In the genomic region with DNA sequence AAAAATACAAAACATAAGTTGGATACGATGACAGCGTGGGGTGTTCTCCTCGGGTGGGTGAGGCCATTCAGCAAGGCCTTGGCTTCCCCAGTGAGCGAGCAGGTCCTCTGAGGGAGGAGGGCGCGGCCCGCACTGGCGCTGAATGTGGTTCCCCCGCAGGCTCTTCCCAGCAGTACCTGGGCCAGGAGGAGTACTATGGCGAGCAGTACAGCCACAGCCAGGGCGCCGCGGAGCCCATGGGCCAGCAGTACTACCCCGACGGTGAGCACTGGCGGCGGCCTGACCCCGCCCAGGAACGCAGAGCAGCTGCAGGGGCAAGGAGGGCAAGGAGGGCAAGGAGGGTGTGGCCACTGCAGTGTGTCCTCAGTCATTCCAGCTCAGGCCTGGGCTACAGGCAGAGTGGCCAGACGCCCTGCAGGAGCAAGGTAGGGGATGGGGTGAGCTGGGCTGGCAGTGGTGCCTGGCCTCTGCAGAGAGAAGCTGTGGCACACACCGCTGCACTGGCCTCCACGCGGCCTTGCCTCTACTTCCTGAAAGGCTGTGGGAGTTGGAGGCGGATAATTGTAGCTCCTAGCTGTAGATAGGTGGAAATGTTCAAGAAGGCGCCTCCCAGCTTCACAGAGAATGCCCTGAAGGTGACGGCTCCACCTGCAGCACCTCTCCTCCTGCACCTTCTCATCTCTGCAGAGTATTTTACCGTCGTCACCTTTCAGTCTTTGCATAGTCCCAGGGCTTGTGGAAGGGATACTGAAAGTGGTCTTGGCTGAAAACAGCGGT, we compare ENCODE assay signal across 1 cellular context.
TF ChIP-seq lines count a peak whose summit lies in the region.

No MANE protein-coding gene starts in this region.

TF ChIP-seq in SK-N-SH, 30 proteins besides CTCF, POLR2A, EP300 and RAD21:
- TF ChIP-seq RXRA (IDR thresholded peaks at IDR 0.05; ENCODE audit: borderline replicate concordance, low read depth) (no peak), TAF1 (IDR thresholded peaks at IDR 0.05; ENCODE audit: borderline replicate concordance, low read depth, low read length) (no peak), TEAD4 (IDR thresholded peaks at IDR 0.05; ENCODE audit: borderline replicate concordance, insufficient read depth) (no peak), FOSL2 (IDR thresholded peaks at IDR 0.05; ENCODE audit: borderline replicate concordance, low read depth) (no peak), POLR2AphosphoS5 (IDR thresholded peaks at IDR 0.05; ENCODE audit: low read depth, low read length) (no peak)
